1 cellular context compared by ENCODE assay signal in genomic region chr15:64695571-64695992, GRCh38.
TF ChIP-seq lines count a peak whose summit lies in the region.

No MANE protein-coding gene starts in this region.

TF ChIP-seq in liver, 16 proteins besides CTCF, POLR2A, EP300 and RAD21 (continued from another document):
- TF ChIP-seq REST (IDR thresholded peaks at IDR 0.05) (no peak), FOXA2 (IDR thresholded peaks at IDR 0.05) (no peak)
